In the genomic region with DNA sequence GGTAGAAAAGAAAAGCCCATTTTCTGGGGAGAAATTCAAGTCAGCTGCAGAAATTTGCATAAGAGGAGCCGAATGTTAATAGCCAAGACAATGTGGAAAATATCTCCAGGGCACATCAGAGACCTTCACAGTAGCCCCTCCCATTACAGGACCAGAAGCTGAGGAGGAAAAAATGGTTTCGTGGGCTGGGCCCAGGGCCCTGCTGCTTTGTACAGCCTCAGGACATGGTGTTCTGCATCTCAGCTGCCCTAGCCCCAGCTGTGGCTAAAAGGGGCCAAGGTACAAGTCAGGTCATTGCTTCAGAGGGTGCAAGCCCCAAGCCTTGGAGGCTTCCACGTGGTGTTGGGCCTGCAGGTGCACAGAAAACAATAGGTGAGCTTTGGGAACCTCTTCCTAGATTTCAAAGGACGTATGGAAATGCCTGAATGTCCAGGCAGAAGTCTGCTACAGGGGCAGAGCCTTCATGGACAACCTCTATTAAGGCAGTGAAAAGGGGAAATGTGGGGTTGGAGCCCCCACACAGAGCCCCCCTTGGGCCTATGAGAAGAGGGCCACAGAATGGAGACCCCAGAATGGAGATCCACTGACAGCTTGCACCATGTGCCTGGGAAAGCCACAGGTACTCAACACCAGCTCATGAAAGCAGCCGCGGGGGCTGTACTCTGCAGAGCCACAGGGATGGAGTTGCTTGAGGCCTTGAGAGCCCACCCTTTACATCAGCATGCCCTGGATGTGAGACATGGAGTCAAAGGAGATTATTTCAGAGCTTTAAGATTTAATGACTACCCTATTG, we compare ENCODE assay signal across 18 cellular contexts.
DNase-seq lines count a peak whose midpoint lies in the region; TF ChIP-seq lines count a peak whose summit lies in the region.
"Had no signal": no experiment of that assay in that cellular context is flagged by ENCODE, and none has a peak within 500 bp of the region (broad histone marks: within the 10 kb centered on the region; RNA-seq: fewer than 3 reads in every experiment).

No MANE protein-coding gene starts in this region.

- no peak for TF ChIP-seq EP300 in transverse colon (IDR thresholded peaks at IDR 0.05; ENCODE audit: low read depth)

- no peaks in the 10 kb centered on the region for H3K27me3 ChIP-seq in Peyer's patch
- peaks cover 14% of the 10 kb centered on the region for H3K27me3 ChIP-seq in transverse colon
- no peaks in the 10 kb centered on the region for H3K27me3 ChIP-seq in prostate gland (replicated peaks; ENCODE audit: insufficient read depth)
- H3K27me3 ChIP-seq: BLaER1 had no signal

- H3K4me3 ChIP-seq in Peyer's patch (no peak overlapping the region), iPS-18c (ENCODE audit: insufficient read depth, low read depth, low read length) (peak overlapping the region; percentile 0; the same call in 1 of the 2 replicates), transverse colon (no peak overlapping the region), prostate gland (no peak overlapping the region)
- H3K4me3 ChIP-seq: BLaER1, PC-9, SJSA1 had no signal

- H3K4me1 ChIP-seq in Peyer's patch (no peaks in the 10 kb centered on the region), transverse colon (peaks cover 0 to 6% (median 0%) of the 10 kb centered on the region in 4 donors), prostate gland (replicated peaks) (no peaks in the 10 kb centered on the region)
- H3K4me1 ChIP-seq: BLaER1 had no signal

- WGBS in transverse colon (ENCODE audit: low coverage in 1 of 2), 2 donors = 81 to 86% methylated on average over 2 to 6 of the region's 6 CpGs
- 90% methylated on average over 6 of the region's 6 CpGs for WGBS in prostate gland

- no peak for TF ChIP-seq CTCF in Peyer's patch (IDR thresholded peaks at IDR 0.05)
- no peak for TF ChIP-seq CTCF in transverse colon (IDR thresholded peaks at IDR 0.05)
- TF ChIP-seq CTCF in prostate gland (IDR thresholded peaks at IDR 0.05) = no peak

- DNase-seq in activated effector memory CD4-positive, alpha-beta T cell treated with anti-CD3 and anti-CD28 coated beads, Interleukin-2, amount 50 U/mL, for 16 hours = peak; percentile 30
- DNase-seq in activated effector memory CD4-positive, alpha-beta T cell treated with Interleukin-2 at 50 U/mL for 16 hours = no peak
- DNase-seq in Peyer's patch (peak in 2 of 3 donors; percentile 19 to 25), transverse colon (peak; percentile 3), prostate gland (ENCODE audit: low spot score) (no peak), LoVo (ENCODE audit: low spot score) (no peak)
- DNase-seq in NK-92 treated with Interleukin-12 subunit alpha and Interleukin-12 subunit beta, amount 100 ng/mL, for 24 hours (lab: John Stamatoyannopoulos, UW) = no peak
- DNase-seq: DMS79, HFFc6, IMR-90, NCI-H1417 treated with DMSO at 0.1 percent for 48 hours, NCI-H187 treated with DMSO at 0.1 percent for 48 hours, NCI-H526, PC-9 had no signal

- H3K9me3 ChIP-seq in Peyer's patch = no peaks in the 10 kb centered on the region
- H3K9me3 ChIP-seq in iPS-18c (ENCODE audit: control insufficient read depth, insufficient read depth, low read length) = peaks cover 4% of the 10 kb centered on the region
- H3K9me3 ChIP-seq in transverse colon = no peaks in the 10 kb centered on the region
- no peaks in the 10 kb centered on the region for H3K9me3 ChIP-seq in prostate gland
- H3K9me3 ChIP-seq: SJSA1 had no signal

- intact Hi-C loops in transverse colon (cut with DNase I; ENCODE audit: low total_unique reads) = no loop called here
- intact Hi-C loops in prostate gland (cut with DNase I) = loop anchor here (10.0 kb wide), 1 partner anchor 117 kb away; no protein-coding TSS in a partner anchor

- H3K27ac ChIP-seq in Peyer's patch (no peak overlapping the region), transverse colon (no peak overlapping the region), prostate gland (no peak overlapping the region)
- H3K27ac ChIP-seq: BLaER1, HL-60, PC-9, SJSA1 had no signal

- TF ChIP-seq POLR2A in Peyer's patch (IDR thresholded peaks at IDR 0.05) = no peak
- TF ChIP-seq POLR2A in transverse colon (IDR thresholded peaks at IDR 0.05) = no peak
- TF ChIP-seq POLR2A in prostate gland (IDR thresholded peaks at IDR 0.05) = no peak

- H3K36me3 ChIP-seq in Peyer's patch (no peaks in the 10 kb centered on the region), transverse colon (no peaks in the 10 kb centered on the region), prostate gland (no peaks in the 10 kb centered on the region)
- H3K36me3 ChIP-seq: BLaER1, SJSA1 had no signal

- in situ Hi-C loops in transverse colon (cut with MboI; ENCODE audit: low pct_ligation_motif_present in 1 of 4, low pct_unique_long_range_greater_than_20kb in 1 of 4, low sequenced_read_pairs in 3 of 4) = no loop called here

Comparison
In these comparisons a context has a peak if more than half of its experiments do, and no peak if none do; other contexts are left out.
1. DNase-seq: peak in activated effector memory CD4-positive, alpha-beta T cell treated with anti-CD3 and anti-CD28 coated beads, Interleukin-2, amount 50 U/mL, for 16 hours (single experiment), Peyer's patch (2 of 3) and transverse colon (single experiment); none in activated effector memory CD4-positive, alpha-beta T cell treated with Interleukin-2 at 50 U/mL for 16 hours (single experiment), NK-92 treated with Interleukin-12 subunit alpha and Interleukin-12 subunit beta, amount 100 ng/mL, for 24 hours (single experiment), prostate gland (single experiment) and LoVo (single experiment).